In the genomic region with DNA sequence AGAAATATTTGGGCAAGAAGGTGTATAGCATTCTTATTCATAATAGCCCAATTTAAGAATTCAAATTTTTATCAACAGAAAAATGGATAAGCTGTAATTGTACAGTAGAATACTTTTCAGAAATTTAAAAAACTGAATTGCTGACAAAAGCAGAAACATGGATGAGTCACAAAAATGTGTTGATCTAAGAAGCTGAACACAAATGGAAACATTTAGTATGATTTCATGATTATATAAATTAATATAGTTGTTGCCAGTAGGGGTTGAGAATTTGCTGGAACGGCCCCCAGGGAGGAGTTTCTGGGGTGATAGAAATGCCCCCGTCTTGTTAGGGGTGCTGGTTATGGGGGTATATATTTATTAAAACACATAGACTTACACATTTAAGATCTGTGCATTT, we compare ENCODE assay signal across 27 cellular contexts.
"Had no signal": no experiment of that assay in that cellular context is flagged by ENCODE, and none has a peak within 500 bp of the region (broad histone marks: within the 10 kb centered on the region; RNA-seq: fewer than 3 reads in every experiment).

No MANE protein-coding gene starts in this region.

- H3K27ac Mint-ChIP-seq: activated CD4-positive, alpha-beta T cell treated with anti-CD3 and anti-CD28 coated beads, Interleukin-2, amount 10 ng/mL, durations not matched to agents 7 days and 5 days; activated CD8-positive, alpha-beta memory T cell treated with anti-CD3 and anti-CD28 coated beads, Interleukin-2, amount 10 ng/mL, durations not matched to agents 7 days and 5 days; activated CD8-positive, alpha-beta T cell treated with anti-CD3 and anti-CD28 coated beads, Interleukin-2, amount 10 ng/mL, durations not matched to agents 7 days and 5 days; activated naive CD8-positive, alpha-beta T cell; activated T-helper 2 cell treated with anti-CD3 and anti-CD28 coated beads, Interferon-gamma antibody, Interleukin-2, Interleukin-4, amounts not matched to agents 10 μg/mL and 5 μg/mL and 100 μg/mL, durations not matched to agents 14 hours and 24 hours and 36 hours; effector memory CD8-positive, alpha-beta T cell; immature natural killer cell; mesothelial cell of epicardium; naive B cell; nephron progenitor cell had no signal

- H3K27me3 Mint-ChIP-seq: activated naive CD8-positive, alpha-beta T cell had no signal

- H3K4me3 Mint-ChIP-seq: activated CD4-positive, alpha-beta T cell treated with anti-CD3 and anti-CD28 coated beads, Interleukin-2, amount 10 ng/mL, durations not matched to agents 7 days and 5 days; activated CD8-positive, alpha-beta memory T cell treated with anti-CD3 and anti-CD28 coated beads, Interleukin-2, amount 10 ng/mL, durations not matched to agents 7 days and 5 days; activated CD8-positive, alpha-beta T cell treated with anti-CD3 and anti-CD28 coated beads, Interleukin-2, amount 10 ng/mL, durations not matched to agents 7 days and 5 days; activated naive CD8-positive, alpha-beta T cell; effector memory CD8-positive, alpha-beta T cell; immature natural killer cell; mesothelial cell of epicardium; naive B cell; nephron progenitor cell had no signal

- DNase-seq: activated CD4-positive, alpha-beta T cell treated with anti-CD3 and anti-CD28 coated beads, Interleukin-2, amount 10 ng/mL, durations not matched to agents 7 days and 5 days; activated CD8-positive, alpha-beta memory T cell treated with anti-CD3 and anti-CD28 coated beads, Interleukin-2, amount 10 ng/mL, durations not matched to agents 7 days and 5 days; activated CD8-positive, alpha-beta T cell treated with anti-CD3 and anti-CD28 coated beads, Interleukin-2, amount 10 ng/mL, durations not matched to agents 7 days and 5 days; amniotic stem cell; brain microvascular endothelial cell; cortex of kidney; effector memory CD8-positive, alpha-beta T cell; erythroblast; foreskin keratinocyte; heart left ventricle; hypothalamus; immature natural killer cell; naive B cell; nephron progenitor cell; pancreas; retina; stimulated activated CD4-positive, alpha-beta T cell treated with anti-CD3 and anti-CD28 coated beads, Interleukin-12 subunit alpha, Interleukin-12 subunit beta, amount 100 ng/mL, for 4 hours; stimulated activated CD4-positive, alpha-beta T cell treated with anti-CD3 and anti-CD28 coated beads, Interleukin-4, amount 100 ng/mL, for 1 hour; stomach had no signal

- H3K4me3 ChIP-seq: heart left ventricle, pancreas, prostate gland, skin epidermis, stomach, suprapubic skin, tibial nerve had no signal

- ATAC-seq: activated CD8-positive, alpha-beta memory T cell treated with anti-CD3 and anti-CD28 coated beads, Interleukin-2, amount 10 ng/mL, durations not matched to agents 7 days and 5 days; activated CD8-positive, alpha-beta T cell treated with anti-CD3 and anti-CD28 coated beads, Interleukin-2, amount 10 ng/mL, durations not matched to agents 7 days and 5 days; effector memory CD8-positive, alpha-beta T cell; foreskin keratinocyte; heart left ventricle; pancreas; sciatic nerve had no signal

- H3K4me1 Mint-ChIP-seq: activated CD4-positive, alpha-beta T cell treated with anti-CD3 and anti-CD28 coated beads, Interleukin-2, amount 10 ng/mL, durations not matched to agents 7 days and 5 days; immature natural killer cell; mesothelial cell of epicardium; naive B cell; nephron progenitor cell had no signal
